ENCODE assay signal across 29 cellular contexts in the genomic region with DNA sequence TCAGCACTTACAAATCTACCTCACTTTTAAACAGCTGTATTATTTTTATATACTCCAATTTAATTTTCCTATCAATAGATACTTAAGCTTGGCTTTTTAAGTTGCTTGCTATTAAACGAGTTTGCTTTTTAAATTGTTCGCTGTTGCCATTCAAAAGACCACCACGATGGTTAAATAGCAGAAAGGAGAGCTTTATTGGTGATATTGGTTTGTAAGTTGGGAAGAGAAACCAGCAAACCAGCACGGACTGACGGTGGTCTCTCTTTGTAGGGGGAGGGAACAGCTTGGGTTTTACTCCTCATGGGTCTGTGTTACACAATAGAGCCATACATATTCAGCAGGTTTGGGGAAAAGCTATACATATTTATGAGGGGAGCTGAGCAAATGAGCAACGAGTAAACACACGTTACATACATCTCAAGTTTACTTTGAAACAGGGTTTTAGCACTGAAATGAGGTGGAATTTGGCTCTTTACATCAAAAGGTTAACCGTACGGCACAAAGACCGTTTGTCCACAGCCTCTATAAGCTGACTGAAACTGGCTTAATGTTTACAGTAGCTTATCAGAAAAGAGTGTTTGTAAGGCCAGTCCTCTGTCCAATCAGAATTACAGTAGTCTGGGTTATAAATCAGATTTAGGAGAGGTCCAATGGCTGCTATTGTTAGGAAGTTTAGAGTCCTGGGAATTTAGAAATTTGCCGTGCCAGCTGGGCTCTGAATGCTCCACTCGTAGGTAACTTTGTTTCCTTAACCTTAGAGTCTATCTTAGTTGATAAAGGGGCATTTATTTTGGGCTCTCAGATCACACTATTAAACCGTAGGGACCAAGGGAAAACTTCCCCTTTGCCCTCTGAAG.
DNase-seq lines count a peak whose midpoint lies in the region; ATAC-seq and TF ChIP-seq lines count a peak whose summit lies in the region.
"Had no signal": no experiment of that assay in that cellular context is flagged by ENCODE, and none has a peak within 500 bp of the region (broad histone marks: within the 10 kb centered on the region; RNA-seq: fewer than 3 reads in every experiment).

No MANE protein-coding gene starts in this region.

- H3K27me3 Mint-ChIP-seq in activated CD4-positive, alpha-beta memory T cell treated with anti-CD3 and anti-CD28 coated beads, Interleukin-2, amount 10 ng/mL, durations not matched to agents 7 days and 5 days, result peaks cover 18% of the 10 kb centered on the region

- H3K4me3 Mint-ChIP-seq in activated CD4-positive, alpha-beta memory T cell treated with anti-CD3 and anti-CD28 coated beads, Interleukin-2, amount 10 ng/mL, durations not matched to agents 7 days and 5 days, result no peak overlapping the region
- H3K4me3 Mint-ChIP-seq: activated CD8-positive, alpha-beta T cell treated with anti-CD3 and anti-CD28 coated beads for 36 hours; activated naive CD4-positive, alpha-beta T cell treated with anti-CD3 and anti-CD28 coated beads, Interleukin-2, amount 10 ng/mL, durations not matched to agents 7 days and 5 days; activated T-helper 1 cell treated with anti-CD3 and anti-CD28 coated beads, Interleukin-12 subunit alpha, Interleukin-12 subunit beta, Interleukin-2, Interleukin-4 antibody, amounts not matched to agents 30 ng/mL and 10 ng/mL and 1 ng/mL, durations not matched to agents 14 hours and 24 hours and 36 hours; naive thymus-derived CD4-positive, alpha-beta T cell had no signal

- H3K9ac ChIP-seq in colonic mucosa (ENCODE audit: low read depth in 2 of 2, low read length in 2 of 2), result peak overlapping the region in 1 of 2 donors; percentile 3

- peak; percentile 9 for DNase-seq in NCI-H2227 (lab: John Stamatoyannopoulos, UW; ENCODE audit: unreplicated experiment)
- DNase-seq in NCI-H2227 treated with DMSO at 0.1 percent for 48 hours (lab: John Stamatoyannopoulos, UW), result no peak
- peak; percentile 31 for DNase-seq in colonic mucosa
- peak; percentile 46 for DNase-seq in left kidney (ENCODE audit: low read depth, low spot score)
- no peak for DNase-seq in transverse colon
- no peak for DNase-seq in mucosa of gallbladder (ENCODE audit: low spot score)
- no peak for DNase-seq in activated CD4-positive, alpha-beta memory T cell treated with anti-CD3 and anti-CD28 coated beads, Interleukin-2, amount 10 ng/mL, durations not matched to agents 7 days and 5 days
- DNase-seq: 8988T; activated CD8-positive, alpha-beta memory T cell treated with anti-CD3 and anti-CD28 coated beads, Interleukin-2, amount 50 U/mL, for 48 hours; activated CD8-positive, alpha-beta T cell treated with anti-CD3 and anti-CD28 coated beads for 36 hours; activated naive CD4-positive, alpha-beta T cell treated with anti-CD3 and anti-CD28 coated beads, Interleukin-2, amount 10 ng/mL, durations not matched to agents 7 days and 5 days; adrenal gland; DND-41; effector CD4-positive, alpha-beta T cell; GOT3; MM.1S; naive thymus-derived CD4-positive, alpha-beta T cell; NCI-H1930; NCI-H526; NK-92 treated with Interleukin-12 subunit alpha and Interleukin-12 subunit beta, amount 100 ng/mL, for 24 hours; PC-3; stimulated activated CD4-positive, alpha-beta T cell treated with anti-CD3 and anti-CD28 coated beads, Interleukin-15, amount 100 ng/mL, for 24 hours; stimulated activated CD4-positive, alpha-beta T cell treated with anti-CD3 and anti-CD28 coated beads, Interleukin-4, amount 100 ng/mL, for 4 hours; trophoblast cell had no signal

- TF ChIP-seq POLR2A in transverse colon (IDR thresholded peaks at IDR 0.05), result no peak

- no peaks in the 10 kb centered on the region for H3K4me1 Mint-ChIP-seq in activated CD4-positive, alpha-beta memory T cell treated with anti-CD3 and anti-CD28 coated beads, Interleukin-2, amount 10 ng/mL, durations not matched to agents 7 days and 5 days
- H3K4me1 Mint-ChIP-seq: activated naive CD4-positive, alpha-beta T cell treated with anti-CD3 and anti-CD28 coated beads, Interleukin-2, amount 10 ng/mL, durations not matched to agents 7 days and 5 days; naive thymus-derived CD4-positive, alpha-beta T cell had no signal

- in situ Hi-C loops in transverse colon (cut with MboI; ENCODE audit: low pct_ligation_motif_present in 1 of 4, low pct_unique_long_range_greater_than_20kb in 1 of 4, low sequenced_read_pairs in 3 of 4), result no loop called here

- no peaks in the 10 kb centered on the region for H3K4me1 ChIP-seq in colonic mucosa
- peaks cover 0 to 18% (median 0%) of the 10 kb centered on the region in 4 donors for H3K4me1 ChIP-seq in transverse colon
- H3K4me1 ChIP-seq: adrenal gland, breast epithelium had no signal

- H3K4me3 ChIP-seq in colonic mucosa, result no peak overlapping the region
- H3K4me3 ChIP-seq in transverse colon, result no peak overlapping the region
- H3K4me3 ChIP-seq: adrenal gland, breast epithelium had no signal

- intact Hi-C loops in colonic mucosa (cut with DNase I) (no loop called here), transverse colon (cut with DNase I; ENCODE audit: low total_unique reads) (no loop called here)

- no peak overlapping the region for H3K27ac Mint-ChIP-seq in activated CD4-positive, alpha-beta memory T cell treated with anti-CD3 and anti-CD28 coated beads, Interleukin-2, amount 10 ng/mL, durations not matched to agents 7 days and 5 days
- H3K27ac Mint-ChIP-seq: activated CD8-positive, alpha-beta T cell treated with anti-CD3 and anti-CD28 coated beads for 36 hours; activated naive CD4-positive, alpha-beta T cell treated with anti-CD3 and anti-CD28 coated beads, Interleukin-2, amount 10 ng/mL, durations not matched to agents 7 days and 5 days; activated T-helper 1 cell treated with anti-CD3 and anti-CD28 coated beads, Interleukin-12 subunit alpha, Interleukin-12 subunit beta, Interleukin-2, Interleukin-4 antibody, amounts not matched to agents 30 ng/mL and 10 ng/mL and 1 ng/mL, durations not matched to agents 14 hours and 24 hours and 36 hours had no signal

- POLR2A ChIA-PET in activated CD4-positive, alpha-beta memory T cell treated with anti-CD3 and anti-CD28 coated beads, Interleukin-2, amount 10 ng/mL, durations not matched to agents 7 days and 5 days (lab: Charles Lee), result no interaction called here

- H3K9me3 Mint-ChIP-seq in activated CD4-positive, alpha-beta memory T cell treated with anti-CD3 and anti-CD28 coated beads, Interleukin-2, amount 10 ng/mL, durations not matched to agents 7 days and 5 days, result peaks cover 2% of the 10 kb centered on the region

- no peaks in the 10 kb centered on the region for H3K9me3 ChIP-seq in colonic mucosa
- H3K9me3 ChIP-seq in transverse colon, result peaks cover 4 to 8% of the 10 kb centered on the region in 2 donors

- H3K36me3 ChIP-seq in colonic mucosa, result no peaks in the 10 kb centered on the region
- H3K36me3 ChIP-seq in transverse colon, result no peaks in the 10 kb centered on the region
- H3K36me3 ChIP-seq: adrenal gland, breast epithelium had no signal

- H3K36me3 Mint-ChIP-seq in activated CD4-positive, alpha-beta memory T cell treated with anti-CD3 and anti-CD28 coated beads, Interleukin-2, amount 10 ng/mL, durations not matched to agents 7 days and 5 days (ENCODE audit: low read depth), result no peaks in the 10 kb centered on the region
- H3K36me3 Mint-ChIP-seq: activated naive CD4-positive, alpha-beta T cell treated with anti-CD3 and anti-CD28 coated beads, Interleukin-2, amount 10 ng/mL, durations not matched to agents 7 days and 5 days had no signal

- no peak for ATAC-seq in HG03196 (IDR thresholded peaks at IDR 0.05; ENCODE audit: unreplicated experiment)
- ATAC-seq: activated CD8-positive, alpha-beta T cell treated with anti-CD3 and anti-CD28 coated beads for 36 hours; naive thymus-derived CD4-positive, alpha-beta T cell; PC-3; Right ventricle myocardium inferior had no signal

- TF ChIP-seq CTCF in colonic mucosa (IDR thresholded peaks at IDR 0.05), result no peak
- TF ChIP-seq CTCF in transverse colon (IDR thresholded peaks at IDR 0.05), result no peak

- H3K27ac ChIP-seq in colonic mucosa (peak overlapping the region; percentile 31), transverse colon (peak overlapping the region; percentile 11 to 48 (median 30))
- H3K27ac ChIP-seq: adrenal gland, breast epithelium, C4-2B had no signal

- CTCF ChIA-PET in activated CD4-positive, alpha-beta memory T cell treated with anti-CD3 and anti-CD28 coated beads, Interleukin-2, amount 10 ng/mL, durations not matched to agents 7 days and 5 days (lab: Charles Lee), result interaction anchor here (0.8 to 1.7 kb wide), 2 partner anchors 250 to 295 kb away, joined by 3 to 4 read pairs; no protein-coding TSS in a partner anchor

- WGBS in transverse colon (ENCODE audit: low coverage in 1 of 2), 2 donors, result 31 to 36% methylated on average over 11 to 13 of the region's 13 CpGs

- H3K27me3 ChIP-seq in colonic mucosa (no peaks in the 10 kb centered on the region), transverse colon (no peaks in the 10 kb centered on the region)
- H3K27me3 ChIP-seq: adrenal gland, breast epithelium had no signal

- TF ChIP-seq EP300 in transverse colon (IDR thresholded peaks at IDR 0.05; ENCODE audit: low read depth), result no peak

Comparison
In these comparisons a context has a peak if more than half of its experiments do, and no peak if none do; other contexts are left out.
1. DNase-seq: peak in NCI-H2227 (single experiment), colonic mucosa (single experiment) and left kidney (single experiment); none in NCI-H2227 treated with DMSO at 0.1 percent for 48 hours (single experiment), transverse colon (single experiment), mucosa of gallbladder (single experiment) and activated CD4-positive, alpha-beta memory T cell treated with anti-CD3 and anti-CD28 coated beads, Interleukin-2, amount 10 ng/mL, durations not matched to agents 7 days and 5 days (single experiment).